8 cellular contexts compared by ENCODE assay signal in genomic region chr13:71867101-71867814, GRCh38. TPM values are rescaled to one million over a fixed set of nuclear protein-coding genes. Genes with fewer than 3 reads are reported as not detected.
A peak's percentile ranks its signal among the peaks of the same experiment; 100 is the strongest.
DNase-seq lines count a peak whose midpoint lies in the region; ATAC-seq and TF ChIP-seq lines count a peak whose summit lies in the region.

Gene DACH1 (minus strand): TSS chr13:71867204.

- no peaks in the 10 kb centered on the region for H3F3A ChIP-seq in smooth muscle cell (ENCODE audit: low read depth)

- no peaks in the 10 kb centered on the region for H4K20me1 ChIP-seq in smooth muscle cell (ENCODE audit: low read depth)

- H3K4me2 ChIP-seq in smooth muscle cell, result peak within 1 kb of the TSS; percentile 96

- under 1% methylated on average over 30 of the region's 31 CpGs for WGBS in smooth muscle cell (ENCODE audit: low lambda C conversion rate)

- peak within 1 kb of the TSS; percentile 94 for H2AFZ ChIP-seq in smooth muscle cell (ENCODE audit: low read depth)

- H3K9me3 ChIP-seq in smooth muscle cell (replicated peaks; ENCODE audit: low read depth), result no peaks in the 10 kb centered on the region

- DNase-seq in AG10803 (ENCODE audit: low read depth) (peak; percentile 20), HuH-7 (ENCODE audit: low spot score) (peak; percentile 68), RPMI7951 (ENCODE audit: low read depth) (peak; percentile 39), kidney tubule cell (ENCODE audit: low spot score) (peak; percentile 69), smooth muscle cell (lab: John Stamatoyannopoulos, UW; ENCODE audit: unreplicated experiment) (peak; percentile 20), NCI-H2081 (lab: John Stamatoyannopoulos, UW) (no peak)

- H3K36me3 ChIP-seq in smooth muscle cell (ENCODE audit: low read depth), result no peaks in the 10 kb centered on the region

- peaks cover 71% of the 10 kb centered on the region for H3K27me3 ChIP-seq in smooth muscle cell (ENCODE audit: low read depth)

- H3K9ac ChIP-seq in smooth muscle cell (ENCODE audit: low read depth), result peak within 1 kb of the TSS; percentile 26

- ATAC-seq in GM18858 (IDR thresholded peaks at IDR 0.05; ENCODE audit: unreplicated experiment), result peak; percentile 78

- peak within 1 kb of the TSS; percentile 42 for H3K27ac ChIP-seq in cingulate gyrus (ENCODE audit: low read depth, low read length)
- no peak within 1 kb of the TSS for H3K27ac ChIP-seq in smooth muscle cell (ENCODE audit: low read depth)

- H3K4me3 ChIP-seq in AG10803 (ENCODE audit: low read length) (peak within 1 kb of the TSS; percentile 54), smooth muscle cell (peak within 1 kb of the TSS; percentile 74)

- no peaks in the 10 kb centered on the region for H3K79me2 ChIP-seq in smooth muscle cell (ENCODE audit: low read depth)

- TF ChIP-seq CTCF in AG10803 (conservative IDR thresholded peaks at IDR 0.05; ENCODE audit: low read length) (no peak), smooth muscle cell (IDR thresholded peaks at IDR 0.05; ENCODE audit: borderline replicate concordance, insufficient read depth, poor library complexity, severe bottlenecking) (no peak)

- peaks cover 31% of the 10 kb centered on the region for H3K4me1 ChIP-seq in smooth muscle cell (ENCODE audit: low read depth)

RNA-seq across cellular contexts. Expression of gene DACH1, which starts in this region (rescaled TPM):
- total RNA-seq in RPMI7951 (2014; rRNA removed; shearing (Covaris generic)), result not detected in 2 replicates
- 0.85 and 1.6 TPM in 2 replicates for total RNA-seq in smooth muscle cell
- 0.33 and 1.1 TPM in 2 replicates for polyA plus RNA-seq in smooth muscle cell

Comparison
In these comparisons a context has a peak if more than half of its experiments do, and no peak if none do; other contexts are left out.
1. Peak in DNase-seq in RPMI7951; RNA of the gene not detected or under 1 TPM.
2. DNase-seq: peak in AG10803 (single experiment), HuH-7 (single experiment), kidney tubule cell (single experiment) and smooth muscle cell (single experiment); none in NCI-H2081 (0 of 2).